Comparison of ENCODE assay signal across 8 cellular contexts in genomic region chr1:203287896-203288295, GRCh38. TPM values are rescaled to one million over a fixed set of nuclear protein-coding genes. Genes with fewer than 3 reads are reported as not detected.
A peak's percentile ranks its signal among the peaks of the same experiment; 100 is the strongest.
DNase-seq lines count a peak whose midpoint lies in the region; ATAC-seq and TF ChIP-seq lines count a peak whose summit lies in the region.

No MANE protein-coding gene starts in this region.

- peak overlapping the region; percentile 84 for H3K4me2 ChIP-seq in MM.1S (ENCODE audit: low read depth, low read length)

- no peak for ATAC-seq in HG02763 (IDR thresholded peaks at IDR 0.05; ENCODE audit: unreplicated experiment)
- no peak for ATAC-seq in HG03097 (IDR thresholded peaks at IDR 0.05; ENCODE audit: low FRiP score, unreplicated experiment)
- no peak for ATAC-seq in HG03457 (IDR thresholded peaks at IDR 0.05; ENCODE audit: unreplicated experiment)

- 86 to 88% (median 88%) methylated on average over 5 of the region's 5 CpGs for WGBS in ovary, 3 donors

- H3F3A ChIP-seq in MM.1S (ENCODE audit: insufficient read depth, low read length) = peaks cover 49% of the 10 kb centered on the region

- no peak for TF ChIP-seq POLR2A in ovary (IDR thresholded peaks at IDR 0.05)

- DNase-seq in CD1c-positive myeloid dendritic cell (ENCODE audit: extremely low spot score) (peak; percentile 60), MM.1S (no peak), ovary (peak in 1 of 5 donors; percentile 15), SK-N-DZ (ENCODE audit: low spot score) (no peak)
- no peak for DNase-seq in effector memory CD4-positive, alpha-beta T cell

- TF ChIP-seq CTCF in MM.1S (IDR thresholded peaks at IDR 0.05; ENCODE audit: low read length) = no peak
- no peak for TF ChIP-seq CTCF in ovary (IDR thresholded peaks at IDR 0.05)

- TF ChIP-seq EP300 in ovary (IDR thresholded peaks at IDR 0.05) = no peak

- H3K9me2 ChIP-seq in MM.1S (replicated peaks; ENCODE audit: insufficient read depth, low read length) = no peaks in the 10 kb centered on the region

- H3K4me3 ChIP-seq in MM.1S (ENCODE audit: low read length) (peak overlapping the region; percentile 3; the same call in 1 of the 2 replicates), ovary (no peak overlapping the region)
- H3K4me3 ChIP-seq in effector memory CD4-positive, alpha-beta T cell (ENCODE audit: insufficient read depth, low read depth, low read length, poor library complexity, severe bottlenecking) = peak overlapping the region; percentile 32

- H3K27me3 ChIP-seq in MM.1S (replicated peaks; ENCODE audit: insufficient read depth, low read length) (no peaks in the 10 kb centered on the region), ovary (no peaks in the 10 kb centered on the region)
- no peaks in the 10 kb centered on the region for H3K27me3 ChIP-seq in effector memory CD4-positive, alpha-beta T cell (replicated peaks; ENCODE audit: control insufficient read depth, insufficient read depth, low read length, poor library complexity, severe bottlenecking)

- no peak overlapping the region for H2AFZ ChIP-seq in MM.1S (ENCODE audit: low read length)

- H3K9me3 ChIP-seq in MM.1S (replicated peaks; ENCODE audit: insufficient read depth, low read length) = no peaks in the 10 kb centered on the region
- H3K9me3 ChIP-seq in effector memory CD4-positive, alpha-beta T cell (ENCODE audit: control insufficient read depth, low read length) = no peaks in the 10 kb centered on the region
- no peaks in the 10 kb centered on the region for H3K9me3 ChIP-seq in ovary

- peaks cover 25% of the 10 kb centered on the region for H3K79me2 ChIP-seq in MM.1S (ENCODE audit: low read length)

- peak overlapping the region; percentile 66 for H3K9ac ChIP-seq in MM.1S (ENCODE audit: low read length)

- no peaks in the 10 kb centered on the region for H4K20me1 ChIP-seq in MM.1S (ENCODE audit: insufficient read depth, low read length)

- H3K4me1 ChIP-seq in MM.1S (ENCODE audit: low read length) = peaks cover 57% of the 10 kb centered on the region
- H3K4me1 ChIP-seq in effector memory CD4-positive, alpha-beta T cell (ENCODE audit: control insufficient read depth, insufficient read depth, low read length, poor library complexity, severe bottlenecking) = peaks cover 46% of the 10 kb centered on the region
- H3K4me1 ChIP-seq in ovary (ENCODE audit: insufficient read depth) = peaks cover 23% of the 10 kb centered on the region

- intact Hi-C loops in ovary (cut with DNase I) = no loop called here

- H3K36me3 ChIP-seq in MM.1S (replicated peaks; ENCODE audit: insufficient read depth, low read length) (no peaks in the 10 kb centered on the region), ovary (no peaks in the 10 kb centered on the region)
- no peaks in the 10 kb centered on the region for H3K36me3 ChIP-seq in effector memory CD4-positive, alpha-beta T cell (ENCODE audit: control insufficient read depth, insufficient read depth, low read length)

- H3K27ac ChIP-seq in MM.1S (ENCODE audit: low read length) = peak overlapping the region; percentile 97
- peak overlapping the region; percentile 99 for H3K27ac ChIP-seq in effector memory CD4-positive, alpha-beta T cell (ENCODE audit: insufficient read depth, low read length, poor library complexity, severe bottlenecking)
- peak overlapping the region; percentile 62 to 90 for H3K27ac ChIP-seq in ovary

RNA-seq across cellular contexts. Expression of gene BTG2, which starts 17.4 kb away (rescaled TPM):
- 100 to 1,000 TPM; 124 to 395 (median 220) TPM for total RNA-seq in ovary
- polyA plus RNA-seq in ovary = 100 to 1,000 TPM; 113 to 167 TPM
- 3.5 and 7.4 TPM in 2 replicates for polyA plus RNA-seq in SK-N-DZ (2014; cell fraction: cytosol; rRNA removed)
- 5.1 and 5.3 TPM in 2 replicates for polyA plus RNA-seq in SK-N-DZ (2014; cell fraction: nucleus; rRNA removed)

RNA-seq across cellular contexts. Expression of gene CHIT1, which starts 58.4 kb away (rescaled TPM):
- 10 to 100 TPM in 1 of 7 donors, 1 to 10 TPM in 1, under 1 TPM in 2, not detected in 3; 0.08 to 26.9 (median 0.77) TPM for total RNA-seq in ovary
- 1 to 10 TPM in 1 of 2 donors, under 1 TPM in 1; 0.50 to 7.0 TPM for polyA plus RNA-seq in ovary
- polyA plus RNA-seq in SK-N-DZ (2014; cell fraction: cytosol; rRNA removed) = 0.01 TPM in 1 of 2 replicates, not detected in the other
- polyA plus RNA-seq in SK-N-DZ (2014; cell fraction: nucleus; rRNA removed) = 0.02 and 0.06 TPM in 2 replicates
